8 cellular contexts compared by ENCODE assay signal in genomic region chr6:126033696-126034095, GRCh38. TPM values are rescaled to one million over a fixed set of nuclear protein-coding genes. Genes with fewer than 3 reads are reported as not detected.
DNase-seq lines count a peak whose midpoint lies in the region; ATAC-seq and TF ChIP-seq lines count a peak whose summit lies in the region.

No MANE protein-coding gene starts in this region.

- intact Hi-C loops in breast epithelium (cut with DNase I; ENCODE audit: low total_unique reads), result loop anchor here (2.0 kb wide), 1 partner anchor 35 kb away; no protein-coding TSS in a partner anchor

- H3K27ac ChIP-seq in breast epithelium, result no peak overlapping the region
- H3K27ac ChIP-seq in upper lobe of left lung, result no peak overlapping the region

- H3K36me3 ChIP-seq in breast epithelium, result no peaks in the 10 kb centered on the region
- peaks cover 0 to 8% (median 0%) of the 10 kb centered on the region in 4 donors for H3K36me3 ChIP-seq in upper lobe of left lung

- H3K4me3 ChIP-seq in breast epithelium (no peak overlapping the region), upper lobe of left lung (no peak overlapping the region)

- 6 to 12% methylated on average over 3 of the region's 3 CpGs for WGBS in upper lobe of left lung, 2 donors

- no peak for TF ChIP-seq EP300 in upper lobe of left lung (IDR thresholded peaks at IDR 0.05)

- ATAC-seq in GM18870 (IDR thresholded peaks at IDR 0.05; ENCODE audit: unreplicated experiment) (peak; percentile 73), HG03103 (IDR thresholded peaks at IDR 0.05; ENCODE audit: low read depth, unreplicated experiment) (peak; percentile 91), upper lobe of left lung (ENCODE audit: low FRiP score in 2 of 2) (peak; percentile 84 to 90)

- H3K4me1 ChIP-seq in breast epithelium (no peaks in the 10 kb centered on the region), upper lobe of left lung (peaks cover 0 to 8% (median 0%) of the 10 kb centered on the region in 4 donors)

- TF ChIP-seq CTCF in breast epithelium (IDR thresholded peaks at IDR 0.05) (peak in 2 of 3 donors; percentile 52 to 56), upper lobe of left lung (IDR thresholded peaks at IDR 0.05) (peak; percentile 18 to 65 (median 43))

- H3K9me3 ChIP-seq in breast epithelium, result no peaks in the 10 kb centered on the region
- no peaks in the 10 kb centered on the region for H3K9me3 ChIP-seq in upper lobe of left lung

- DNase-seq in COLO829 (ENCODE audit: low spot score) (peak; percentile 72), NCI-H460 (ENCODE audit: extremely low read depth, low read depth) (peak; percentile 44), breast epithelium (ENCODE audit: low spot score in 2 of 2) (peak in 1 of 2 donors; percentile 19), kidney glomerular epithelial cell (lab: John Stamatoyannopoulos, UW) (peak; percentile 87), upper lobe of left lung (peak in 1 of 2 donors; percentile 36)
- no peak for DNase-seq in effector CD8-positive, alpha-beta T cell (lab: John Stamatoyannopoulos, UW)

- TF ChIP-seq POLR2A in breast epithelium (IDR thresholded peaks at IDR 0.05), result no peak
- no peak for TF ChIP-seq POLR2A in upper lobe of left lung (IDR thresholded peaks at IDR 0.05)

- H3K27me3 ChIP-seq in breast epithelium (no peaks in the 10 kb centered on the region), upper lobe of left lung (no peaks in the 10 kb centered on the region)

RNA-seq across cellular contexts. Expression of gene TRMT11, which starts 47.4 kb away (rescaled TPM):
- 37.4 and 42.0 TPM in 2 replicates for total RNA-seq in NCI-H460 (2014; rRNA removed; shearing (Covaris generic))
- 33.4 and 78.4 TPM in 2 replicates for polyA plus RNA-seq in NCI-H460 (2014; cell fraction: nucleus; rRNA removed)
- total RNA-seq in breast epithelium (10 to 100 TPM; 17.3 to 48.3 (median 39.7) TPM), upper lobe of left lung (10 to 100 TPM; 13.8 to 66.0 (median 25.5) TPM)
